Comparison of ENCODE assay signal across 18 cellular contexts in the genomic region with DNA sequence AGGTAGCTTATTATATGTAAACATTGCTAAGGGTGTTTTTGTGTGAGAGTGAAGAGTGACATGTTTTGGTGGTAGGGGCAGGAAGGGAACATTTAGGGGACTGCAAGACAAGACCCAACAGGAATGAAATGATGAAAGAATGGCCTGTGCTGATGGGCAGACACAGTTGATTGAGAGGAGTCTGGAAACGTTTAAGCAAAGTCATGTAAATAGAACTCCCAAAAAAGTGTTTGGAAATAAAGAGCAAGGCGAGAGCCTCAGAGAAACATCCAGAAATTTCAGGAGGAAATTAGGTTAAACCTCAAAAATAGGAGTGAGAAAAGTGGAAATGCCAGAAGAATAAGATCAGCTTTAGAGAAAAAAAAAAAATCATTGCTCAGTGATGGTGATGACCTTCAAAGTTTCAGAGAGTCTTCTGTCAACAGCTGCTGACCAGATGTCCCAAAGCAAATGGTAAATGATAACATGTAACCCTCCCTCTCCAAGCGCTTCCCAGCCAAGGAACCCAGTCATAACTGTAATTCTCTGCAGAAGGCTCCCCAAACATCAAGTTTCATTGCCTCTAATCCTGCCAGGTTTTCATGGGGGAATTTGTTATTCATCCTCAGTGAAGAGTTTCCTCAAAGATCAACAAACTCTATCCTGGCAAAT.
A peak's percentile ranks its signal among the peaks of the same experiment; 100 is the strongest.
DNase-seq lines count a peak whose midpoint lies in the region; ATAC-seq and TF ChIP-seq lines count a peak whose summit lies in the region.
"Had no signal": no experiment of that assay in that cellular context is flagged by ENCODE, and none has a peak within 500 bp of the region (broad histone marks: within the 10 kb centered on the region; RNA-seq: fewer than 3 reads in every experiment).

No MANE protein-coding gene starts in this region.

- H3K4me2 ChIP-seq in fibroblast of lung (ENCODE audit: extremely low read depth, insufficient read depth, low read length) (no peak overlapping the region), neural progenitor cell (no peak overlapping the region)

- no peaks in the 10 kb centered on the region for H4K20me1 ChIP-seq in fibroblast of lung (ENCODE audit: control insufficient read depth, extremely low read depth, insufficient read depth, low read length)
- H4K20me1 ChIP-seq in neural progenitor cell (ENCODE audit: low read depth) = no peaks in the 10 kb centered on the region

- H2AFZ ChIP-seq in fibroblast of lung (ENCODE audit: low read length) (no peak overlapping the region), neural progenitor cell (replicated peaks) (no peak overlapping the region)

- H3K9me3 ChIP-seq in fibroblast of lung (ENCODE audit: control insufficient read depth, insufficient read depth, low read depth, low read length) (no peaks in the 10 kb centered on the region), neural progenitor cell (ENCODE audit: low read depth) (no peaks in the 10 kb centered on the region)
- H3K9me3 ChIP-seq: thyroid gland had no signal

- H3K9me3 Mint-ChIP-seq in nephron progenitor cell = peaks cover 22% of the 10 kb centered on the region
- peaks cover 10 to 19% of the 10 kb centered on the region in 2 donors for H3K9me3 Mint-ChIP-seq in stimulated activated naive B cell treated with anti-CD40 and anti-IgM and Interleukin-4, amounts not matched to agents 10 μg/mL and 1 μg/mL and 100 μg/mL, for 72 hours
- no peaks in the 10 kb centered on the region for H3K9me3 Mint-ChIP-seq in neural progenitor cell

- H3K36me3 ChIP-seq in fibroblast of lung (ENCODE audit: control insufficient read depth, insufficient read depth, low read length) = no peaks in the 10 kb centered on the region
- H3K36me3 ChIP-seq in neural progenitor cell = no peaks in the 10 kb centered on the region
- H3K36me3 ChIP-seq: thyroid gland had no signal

- no peaks in the 10 kb centered on the region for H3F3A ChIP-seq in neural progenitor cell (ENCODE audit: low read depth)

- H3K4me1 ChIP-seq in fibroblast of lung (ENCODE audit: control insufficient read depth, extremely low read depth, insufficient read depth, low read length) (no peaks in the 10 kb centered on the region), neural progenitor cell (no peaks in the 10 kb centered on the region)
- H3K4me1 ChIP-seq: thyroid gland had no signal

- no peaks in the 10 kb centered on the region for H3K36me3 Mint-ChIP-seq in nephron progenitor cell (ENCODE audit: low read depth)
- H3K36me3 Mint-ChIP-seq in stimulated activated naive B cell treated with anti-CD40 and anti-IgM and Interleukin-4, amounts not matched to agents 10 μg/mL and 1 μg/mL and 100 μg/mL, for 72 hours = no peaks in the 10 kb centered on the region
- no peaks in the 10 kb centered on the region for H3K36me3 Mint-ChIP-seq in neural progenitor cell

- peaks cover 5% of the 10 kb centered on the region for H3K4me1 Mint-ChIP-seq in nephron progenitor cell
- H3K4me1 Mint-ChIP-seq in stimulated activated naive B cell treated with anti-CD40 and anti-IgM and Interleukin-4, amounts not matched to agents 10 μg/mL and 1 μg/mL and 100 μg/mL, for 72 hours = no peaks in the 10 kb centered on the region
- no peaks in the 10 kb centered on the region for H3K4me1 Mint-ChIP-seq in neural progenitor cell

- DNase-seq in AG09319 (ENCODE audit: extremely low read depth, low read depth) = peak; percentile 95
- DNase-seq in HCEC 1CT = peak; percentile 92
- DNase-seq in fibroblast of lung (ENCODE audit: low read depth in 2 of 2) = peak; percentile 39 to 81
- DNase-seq in nephron progenitor cell = no peak
- no peak for DNase-seq in NCI-H446 treated with DMSO at 0.1 percent for 48 hours (lab: John Stamatoyannopoulos, UW)
- DNase-seq in stimulated activated naive B cell treated with anti-CD40 and anti-IgM and Interleukin-4, amounts not matched to agents 10 μg/mL and 1 μg/mL and 100 μg/mL, for 72 hours = no peak
- DNase-seq in neural progenitor cell (ENCODE audit: low spot score) = no peak
- no peak for DNase-seq in posterior vena cava (ENCODE audit: low spot score)
- DNase-seq: activated naive CD4-positive, alpha-beta T cell treated with anti-CD3 and anti-CD28 coated beads for 36 hours; activated T-cell treated with anti-CD3 and anti-CD28 coated beads, Interleukin-2, amount 50 U/mL, for 72 hours; anterior cingulate cortex; erythroblast; GF-D8; NCI-H1105; NCI-H2029 treated with DMSO at 0.1 percent for 48 hours; NCI-H446; SIG-M5; thyroid gland had no signal

- H3K27ac Mint-ChIP-seq in nephron progenitor cell (peak overlapping the region; percentile 10), neural progenitor cell (no peak overlapping the region)
- no peak overlapping the region for H3K27ac Mint-ChIP-seq in stimulated activated naive B cell treated with anti-CD40 and anti-IgM and Interleukin-4, amounts not matched to agents 10 μg/mL and 1 μg/mL and 100 μg/mL, for 72 hours
- H3K27ac Mint-ChIP-seq: activated naive CD4-positive, alpha-beta T cell treated with anti-CD3 and anti-CD28 coated beads for 36 hours; activated T-cell treated with anti-CD3 and anti-CD28 coated beads, Interleukin-2, amount 50 U/mL, for 72 hours had no signal

- H3K27me3 ChIP-seq in fibroblast of lung (ENCODE audit: control insufficient read depth, insufficient read depth, low read length) = no peaks in the 10 kb centered on the region
- H3K27me3 ChIP-seq in neural progenitor cell = no peaks in the 10 kb centered on the region
- H3K27me3 ChIP-seq: thyroid gland had no signal

- no peak overlapping the region for H3K9ac ChIP-seq in fibroblast of lung (ENCODE audit: insufficient read depth, low read length)
- no peak overlapping the region for H3K9ac ChIP-seq in neural progenitor cell

- H3K79me2 ChIP-seq in fibroblast of lung (ENCODE audit: control insufficient read depth, insufficient read depth, low read length) (no peaks in the 10 kb centered on the region), neural progenitor cell (ENCODE audit: low read depth) (no peaks in the 10 kb centered on the region)

- H3K27ac ChIP-seq in fibroblast of lung (ENCODE audit: insufficient read depth, low read length) = peak overlapping the region; percentile 58
- H3K27ac ChIP-seq in neural progenitor cell = no peak overlapping the region
- H3K27ac ChIP-seq: thyroid gland had no signal

- intact Hi-C loops in posterior vena cava (cut with DNase I) = no loop called here

- ATAC-seq in stimulated activated naive B cell treated with anti-CD40 and anti-IgM and Interleukin-4, amounts not matched to agents 10 μg/mL and 1 μg/mL and 100 μg/mL, for 72 hours (replicated peaks) = no peak
- ATAC-seq: activated T-cell treated with anti-CD3 and anti-CD28 coated beads, Interleukin-2, amount 50 U/mL, for 72 hours had no signal

- H3K4me3 ChIP-seq in fibroblast of lung (replicated peaks in 1 of 4; ENCODE audit: control extremely low read depth in 1 of 4, insufficient read depth in 1 of 4, low read depth in 3 of 4, low read length in 4 of 4) (no peak overlapping the region), neural progenitor cell (no peak overlapping the region)
- H3K4me3 ChIP-seq: thyroid gland had no signal

- H3K27me3 Mint-ChIP-seq in nephron progenitor cell (ENCODE audit: low read depth, poor library complexity) = peaks cover 3% of the 10 kb centered on the region
- no peaks in the 10 kb centered on the region for H3K27me3 Mint-ChIP-seq in stimulated activated naive B cell treated with anti-CD40 and anti-IgM and Interleukin-4, amounts not matched to agents 10 μg/mL and 1 μg/mL and 100 μg/mL, for 72 hours
- no peaks in the 10 kb centered on the region for H3K27me3 Mint-ChIP-seq in neural progenitor cell (ENCODE audit: insufficient read depth, low read depth)

- H3K4me3 Mint-ChIP-seq in nephron progenitor cell = no peak overlapping the region
- H3K4me3 Mint-ChIP-seq in stimulated activated naive B cell treated with anti-CD40 and anti-IgM and Interleukin-4, amounts not matched to agents 10 μg/mL and 1 μg/mL and 100 μg/mL, for 72 hours = no peak overlapping the region
- H3K4me3 Mint-ChIP-seq in neural progenitor cell = no peak overlapping the region
- H3K4me3 Mint-ChIP-seq: activated naive CD4-positive, alpha-beta T cell treated with anti-CD3 and anti-CD28 coated beads for 36 hours; activated T-cell treated with anti-CD3 and anti-CD28 coated beads, Interleukin-2, amount 50 U/mL, for 72 hours had no signal

- TF ChIP-seq CTCF in AG09319 (IDR thresholded peaks at IDR 0.05; ENCODE audit: low read depth, low read length) = no peak
- TF ChIP-seq CTCF in fibroblast of lung (conservative IDR thresholded peaks at IDR 0.05 in 1 of 2, IDR thresholded peaks at IDR 0.05 in 1 of 2; ENCODE audit: low read depth in 1 of 2, low read length in 2 of 2) = no peak
- no peak for TF ChIP-seq CTCF in nephron progenitor cell (IDR thresholded peaks at IDR 0.05)
- no peak for TF ChIP-seq CTCF in neural progenitor cell (IDR thresholded peaks at IDR 0.05)

Comparison
In these comparisons a context has a peak if more than half of its experiments do, and no peak if none do; other contexts are left out.
1. DNase-seq: peak in AG09319 (single experiment), HCEC 1CT (single experiment) and fibroblast of lung (2 of 2); none in nephron progenitor cell (single experiment), NCI-H446 treated with DMSO at 0.1 percent for 48 hours (single experiment), stimulated activated naive B cell treated with anti-CD40 and anti-IgM and Interleukin-4, amounts not matched to agents 10 μg/mL and 1 μg/mL and 100 μg/mL, for 72 hours (single experiment), neural progenitor cell (single experiment) and posterior vena cava (single experiment).